In the genomic region with DNA sequence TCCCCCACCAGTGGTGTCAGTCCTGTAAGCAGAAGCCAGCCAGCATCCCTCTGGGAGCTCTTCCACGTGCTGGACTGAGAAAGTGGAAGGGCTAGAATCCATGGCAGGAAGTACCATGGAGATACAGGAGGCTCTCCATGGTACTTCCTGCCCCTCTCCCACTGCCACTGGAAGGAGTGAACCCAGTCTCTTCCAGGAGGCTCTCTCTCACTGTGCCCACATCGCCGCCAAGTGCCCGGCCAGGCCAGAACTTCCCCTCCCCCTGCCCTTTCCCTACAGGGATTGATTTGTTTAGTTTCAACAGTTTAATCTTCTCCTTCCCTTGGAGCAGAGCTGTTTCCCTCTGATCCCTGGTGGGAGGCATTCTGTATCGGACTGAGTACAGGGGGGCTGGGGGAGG, we compare ENCODE assay signal across 20 cellular contexts.
A peak's percentile ranks its signal among the peaks of the same experiment; 100 is the strongest.
DNase-seq lines count a peak whose midpoint lies in the region; TF ChIP-seq lines count a peak whose summit lies in the region.
"Had no signal": no experiment of that assay in that cellular context is flagged by ENCODE, and none has a peak within 500 bp of the region (broad histone marks: within the 10 kb centered on the region; RNA-seq: fewer than 3 reads in every experiment).

No MANE protein-coding gene starts in this region.

- TF ChIP-seq POLR2A in tibial nerve (IDR thresholded peaks at IDR 0.05): no peak

- H2AFZ ChIP-seq in neural progenitor cell (replicated peaks): no peak overlapping the region

- H4K20me1 ChIP-seq in neural progenitor cell (ENCODE audit: low read depth): no peaks in the 10 kb centered on the region

- H3K4me1 Mint-ChIP-seq in neural progenitor cell: peaks cover 58% of the 10 kb centered on the region
- no peaks in the 10 kb centered on the region for H3K4me1 Mint-ChIP-seq in activated CD4-positive, alpha-beta memory T cell treated with anti-CD3 and anti-CD28 coated beads for 36 hours (ENCODE audit: low read depth)
- H3K4me1 Mint-ChIP-seq: memory B cell had no signal

- TF ChIP-seq CTCF in dorsolateral prefrontal cortex (IDR thresholded peaks at IDR 0.05 in 54 of 56, conservative IDR thresholded peaks at IDR 0.05 in 2 of 56; ENCODE audit: low read depth in 1 of 56, partially characterized antibody in 56 of 56): peak in 21 of 56 donors; percentile 5 to 57 (median 24)
- no peak for TF ChIP-seq CTCF in neural progenitor cell (IDR thresholded peaks at IDR 0.05)
- no peak for TF ChIP-seq CTCF in tibial nerve (IDR thresholded peaks at IDR 0.05)

- H3K4me1 ChIP-seq in neural progenitor cell (peaks cover 37% of the 10 kb centered on the region), tibial nerve (peaks cover 0 to 31% (median 1%) of the 10 kb centered on the region in 4 donors)

- no peaks in the 10 kb centered on the region for H3K36me3 ChIP-seq in neural progenitor cell
- no peaks in the 10 kb centered on the region for H3K36me3 ChIP-seq in tibial nerve
- H3K36me3 ChIP-seq: tibial artery had no signal

- H3K4me3 Mint-ChIP-seq in neural progenitor cell: peak overlapping the region; percentile 77
- no peak overlapping the region for H3K4me3 Mint-ChIP-seq in activated CD4-positive, alpha-beta memory T cell treated with anti-CD3 and anti-CD28 coated beads for 36 hours
- H3K4me3 Mint-ChIP-seq: memory B cell; natural killer cell treated with Interleukin-12 subunit alpha and Interleukin-12 subunit beta and Interleukin-15 and Interleukin-18, amount 100 ng/mL, for 72 hours had no signal

- DNase-seq in NCI-H1417 (lab: John Stamatoyannopoulos, UW) (peak in 2 of 3 experiments; percentile 50 to 70), NCI-H1417 treated with DMSO at 0.1 percent for 48 hours (lab: John Stamatoyannopoulos, UW) (no peak), dorsolateral prefrontal cortex (peak in 8 of 10 donors; percentile 65 to 77 (median 71)), neural progenitor cell (ENCODE audit: low spot score) (no peak), tibial nerve (ENCODE audit: low spot score in 2 of 2) (no peak), glomerular visceral epithelial cell (ENCODE audit: extremely low spot score) (no peak), KG1 (lab: John Stamatoyannopoulos, UW) (no peak)
- DNase-seq in activated CD4-positive, alpha-beta memory T cell treated with anti-CD3 and anti-CD28 coated beads for 36 hours: no peak
- DNase-seq: 8988T; activated effector memory CD4-positive, alpha-beta T cell treated with anti-CD3 and anti-CD28 coated beads, Interleukin-2, amount 50 U/mL, for 16 hours; aorta; NCI-H2107; Right ventricle myocardium superior; stimulated activated CD4-positive, alpha-beta T cell treated with anti-CD3 and anti-CD28 coated beads, Interleukin-4, amount 100 ng/mL, for 4 hours; tibial artery had no signal

- H3K4me3 ChIP-seq in dorsolateral prefrontal cortex (peak overlapping the region in 26 of 59 donors; percentile 1 to 49 (median 17)), neural progenitor cell (no peak overlapping the region), tibial nerve (no peak overlapping the region)
- H3K4me3 ChIP-seq: coronary artery, skin epidermis, tibial artery had no signal

- WGBS in tibial nerve, 2 donors: 11 to 16% methylated on average over 5 of the region's 5 CpGs

- no peaks in the 10 kb centered on the region for H3K27me3 ChIP-seq in dorsolateral prefrontal cortex
- peaks cover 10% of the 10 kb centered on the region for H3K27me3 ChIP-seq in neural progenitor cell
- H3K27me3 ChIP-seq in tibial nerve: no peaks in the 10 kb centered on the region

- H3K27me3 Mint-ChIP-seq in neural progenitor cell (ENCODE audit: insufficient read depth, low read depth): peaks cover 19% of the 10 kb centered on the region
- H3K27me3 Mint-ChIP-seq in activated CD4-positive, alpha-beta memory T cell treated with anti-CD3 and anti-CD28 coated beads for 36 hours: peaks cover 7% of the 10 kb centered on the region

- peak overlapping the region; percentile 62 for H3K27ac Mint-ChIP-seq in neural progenitor cell
- no peak overlapping the region for H3K27ac Mint-ChIP-seq in activated CD4-positive, alpha-beta memory T cell treated with anti-CD3 and anti-CD28 coated beads for 36 hours
- H3K27ac Mint-ChIP-seq: memory B cell; natural killer cell treated with Interleukin-12 subunit alpha and Interleukin-12 subunit beta and Interleukin-15 and Interleukin-18, amount 100 ng/mL, for 72 hours had no signal

- H3K27ac ChIP-seq in dorsolateral prefrontal cortex (peak overlapping the region; percentile 73 to 99 (median 96)), neural progenitor cell (no peak overlapping the region), tibial nerve (peak overlapping the region in 3 of 4 donors; percentile 1 to 50 (median 43))
- H3K27ac ChIP-seq: C4-2B, coronary artery, skin epidermis, tibial artery had no signal

- POLR2A ChIA-PET in activated CD4-positive, alpha-beta memory T cell treated with anti-CD3 and anti-CD28 coated beads for 36 hours (lab: Charles Lee): no interaction called here

- peaks cover 23% of the 10 kb centered on the region for H3F3A ChIP-seq in neural progenitor cell (ENCODE audit: low read depth)

- H3K9me3 ChIP-seq in neural progenitor cell (ENCODE audit: low read depth): no peaks in the 10 kb centered on the region
- no peaks in the 10 kb centered on the region for H3K9me3 ChIP-seq in tibial nerve
- H3K9me3 ChIP-seq: tibial artery had no signal

- H3K36me3 Mint-ChIP-seq in neural progenitor cell: no peaks in the 10 kb centered on the region
- no peaks in the 10 kb centered on the region for H3K36me3 Mint-ChIP-seq in activated CD4-positive, alpha-beta memory T cell treated with anti-CD3 and anti-CD28 coated beads for 36 hours
- H3K36me3 Mint-ChIP-seq: memory B cell; natural killer cell treated with Interleukin-12 subunit alpha and Interleukin-12 subunit beta and Interleukin-15 and Interleukin-18, amount 100 ng/mL, for 72 hours had no signal

- no peaks in the 10 kb centered on the region for H3K79me2 ChIP-seq in neural progenitor cell (ENCODE audit: low read depth)

- H3K9me3 Mint-ChIP-seq in neural progenitor cell: no peaks in the 10 kb centered on the region
- H3K9me3 Mint-ChIP-seq in activated CD4-positive, alpha-beta memory T cell treated with anti-CD3 and anti-CD28 coated beads for 36 hours: no peaks in the 10 kb centered on the region
- H3K9me3 Mint-ChIP-seq: memory B cell; natural killer cell treated with Interleukin-12 subunit alpha and Interleukin-12 subunit beta and Interleukin-15 and Interleukin-18, amount 100 ng/mL, for 72 hours had no signal

- H3K4me2 ChIP-seq in neural progenitor cell: peak overlapping the region; percentile 58

- CTCF ChIA-PET in activated CD4-positive, alpha-beta memory T cell treated with anti-CD3 and anti-CD28 coated beads for 36 hours (lab: Charles Lee): interaction anchor here (0.6 to 1.1 kb wide), 2 partner anchors 42 to 237 kb away, joined by 3 to 4 read pairs; no protein-coding TSS in a partner anchor

- H3K9ac ChIP-seq in neural progenitor cell: no peak overlapping the region

- intact Hi-C loops in dorsolateral prefrontal cortex (cut with DNase I): loop anchor here (5.0 to 10.0 kb wide), 3 partner anchors 61 to 219 kb away; no protein-coding TSS in a partner anchor
- intact Hi-C loops in activated CD4-positive, alpha-beta memory T cell treated with anti-CD3 and anti-CD28 coated beads for 36 hours (cut with micrococcal nuclease): no loop called here

- TF ChIP-seq EP300 in tibial nerve (IDR thresholded peaks at IDR 0.05): no peak

Comparison
In these comparisons a context has a peak if more than half of its experiments do, and no peak if none do; other contexts are left out.
1. DNase-seq: peak in NCI-H1417 (2 of 3) and dorsolateral prefrontal cortex (8 of 10); none in NCI-H1417 treated with DMSO at 0.1 percent for 48 hours (single experiment), neural progenitor cell (single experiment), tibial nerve (0 of 2), activated CD4-positive, alpha-beta memory T cell treated with anti-CD3 and anti-CD28 coated beads for 36 hours (single experiment), glomerular visceral epithelial cell (single experiment) and KG1 (single experiment).